13 cellular contexts compared by ENCODE assay signal in genomic region chr1:36367798-36368197, GRCh38. TPM values are rescaled to one million over a fixed set of nuclear protein-coding genes. Genes with fewer than 3 reads are reported as not detected.
DNase-seq lines count a peak whose midpoint lies in the region; ATAC-seq and TF ChIP-seq lines count a peak whose summit lies in the region.
"Had no signal": no experiment of that assay in that cellular context is flagged by ENCODE, and none has a peak within 500 bp of the region (broad histone marks: within the 10 kb centered on the region; RNA-seq: fewer than 3 reads in every experiment).

No MANE protein-coding gene starts in this region.

- H3F3A ChIP-seq in smooth muscle cell (ENCODE audit: low read depth) = peaks cover 28% of the 10 kb centered on the region

- H3K36me3 Mint-ChIP-seq in activated CD8-positive, alpha-beta memory T cell treated with anti-CD3 and anti-CD28 coated beads, Interleukin-2, amount 10 ng/mL, durations not matched to agents 7 days and 5 days = peaks cover 11% of the 10 kb centered on the region
- H3K36me3 Mint-ChIP-seq in dendritic cell treated with granulocyte-macrophage colony-stimulating factor and Interleukin-4, amounts not matched to agents 40 ng/mL and 50 ng/mL, for 4 days (ENCODE audit: low read depth) = peaks cover 42% of the 10 kb centered on the region

- H3K27me3 Mint-ChIP-seq in activated CD8-positive, alpha-beta memory T cell treated with anti-CD3 and anti-CD28 coated beads, Interleukin-2, amount 10 ng/mL, durations not matched to agents 7 days and 5 days = no peaks in the 10 kb centered on the region
- no peaks in the 10 kb centered on the region for H3K27me3 Mint-ChIP-seq in dendritic cell treated with granulocyte-macrophage colony-stimulating factor and Interleukin-4, amounts not matched to agents 40 ng/mL and 50 ng/mL, for 4 days

- intact Hi-C loops in dendritic cell treated with granulocyte-macrophage colony-stimulating factor and Interleukin-4, amounts not matched to agents 40 ng/mL and 50 ng/mL, for 4 days (cut with micrococcal nuclease) = loop anchor here (2.0 to 5.0 kb wide), 3 partner anchors 45 to 60 kb away; partner anchors contain the start of genes EVA1B and SH3D21

- TF ChIP-seq CTCF in smooth muscle cell (IDR thresholded peaks at IDR 0.05; ENCODE audit: borderline replicate concordance, insufficient read depth, poor library complexity, severe bottlenecking) = no peak

- no peaks in the 10 kb centered on the region for H3K36me3 ChIP-seq in smooth muscle cell (ENCODE audit: low read depth)
- no peaks in the 10 kb centered on the region for H3K36me3 ChIP-seq in SJCRH30

- H3K27me3 ChIP-seq in smooth muscle cell (ENCODE audit: low read depth) = no peaks in the 10 kb centered on the region
- no peaks in the 10 kb centered on the region for H3K27me3 ChIP-seq in SJCRH30

- H3K9me3 ChIP-seq in smooth muscle cell (replicated peaks; ENCODE audit: low read depth) = no peaks in the 10 kb centered on the region
- H3K9me3 ChIP-seq in SJCRH30 (replicated peaks) = no peaks in the 10 kb centered on the region

- CTCF ChIA-PET in activated CD8-positive, alpha-beta memory T cell treated with anti-CD3 and anti-CD28 coated beads, Interleukin-2, amount 10 ng/mL, durations not matched to agents 7 days and 5 days (lab: Charles Lee) = interaction anchor here (0.9 to 4.8 kb wide), 18 partner anchors 8 to 218 kb away, joined by 3 to 45 read pairs (median 4); partner anchors contain the start of genes EVA1B, SH3D21, STK40 and TRAPPC3

- no peak overlapping the region for H3K9ac ChIP-seq in smooth muscle cell (ENCODE audit: low read depth)

- H3K27ac Mint-ChIP-seq in activated CD8-positive, alpha-beta memory T cell treated with anti-CD3 and anti-CD28 coated beads, Interleukin-2, amount 10 ng/mL, durations not matched to agents 7 days and 5 days = peak overlapping the region; percentile 65
- H3K27ac Mint-ChIP-seq in dendritic cell treated with granulocyte-macrophage colony-stimulating factor and Interleukin-4, amounts not matched to agents 40 ng/mL and 50 ng/mL, for 4 days = peak overlapping the region; percentile 86

- H3K4me3 ChIP-seq in smooth muscle cell (no peak overlapping the region), SJCRH30 (no peak overlapping the region)
- H3K4me3 ChIP-seq: coronary artery had no signal

- H3K27ac ChIP-seq in smooth muscle cell (ENCODE audit: low read depth) = peak overlapping the region; percentile 96
- no peak overlapping the region for H3K27ac ChIP-seq in SJCRH30

- 41% methylated on average over 4 of the region's 4 CpGs for WGBS in smooth muscle cell (ENCODE audit: low lambda C conversion rate)

- H3K79me2 ChIP-seq in smooth muscle cell (ENCODE audit: low read depth) = peaks cover 58% of the 10 kb centered on the region

- H3K4me1 ChIP-seq in smooth muscle cell (ENCODE audit: low read depth) = peaks cover 19% of the 10 kb centered on the region
- H3K4me1 ChIP-seq in SJCRH30 = peaks cover 10% of the 10 kb centered on the region

- H3K4me2 ChIP-seq in smooth muscle cell = peak overlapping the region; percentile 43

- no peak for ATAC-seq in activated CD8-positive, alpha-beta memory T cell treated with anti-CD3 and anti-CD28 coated beads, Interleukin-2, amount 10 ng/mL, durations not matched to agents 7 days and 5 days
- ATAC-seq in GM18868 (IDR thresholded peaks at IDR 0.05; ENCODE audit: unreplicated experiment) (no peak), HG02870 (IDR thresholded peaks at IDR 0.05; ENCODE audit: unreplicated experiment) (no peak)

- DNase-seq in activated CD8-positive, alpha-beta memory T cell treated with anti-CD3 and anti-CD28 coated beads, Interleukin-2, amount 10 ng/mL, durations not matched to agents 7 days and 5 days = no peak
- DNase-seq in activated CD8-positive, alpha-beta memory T cell treated with anti-CD3 and anti-CD28 coated beads, Interleukin-2, amount 50 U/mL, for 4 hours = no peak
- DNase-seq in NCI-H510A (lab: John Stamatoyannopoulos, UW) (peak; percentile 96), smooth muscle cell (lab: John Stamatoyannopoulos, UW; ENCODE audit: unreplicated experiment) (no peak), SJCRH30 (no peak)
- DNase-seq: H7; IMR-90; NK-92 treated with Interleukin-12 subunit alpha and Interleukin-12 subunit beta, amount 100 ng/mL, for 24 hours; Right ventricle myocardium superior had no signal

- peaks cover 16% of the 10 kb centered on the region for H4K20me1 ChIP-seq in smooth muscle cell (ENCODE audit: low read depth)

- no peak overlapping the region for H3K4me3 Mint-ChIP-seq in activated CD8-positive, alpha-beta memory T cell treated with anti-CD3 and anti-CD28 coated beads, Interleukin-2, amount 10 ng/mL, durations not matched to agents 7 days and 5 days
- no peak overlapping the region for H3K4me3 Mint-ChIP-seq in dendritic cell treated with granulocyte-macrophage colony-stimulating factor and Interleukin-4, amounts not matched to agents 40 ng/mL and 50 ng/mL, for 4 days

- no peak overlapping the region for H2AFZ ChIP-seq in smooth muscle cell (ENCODE audit: low read depth)

- H3K4me1 Mint-ChIP-seq in activated CD8-positive, alpha-beta memory T cell treated with anti-CD3 and anti-CD28 coated beads, Interleukin-2, amount 10 ng/mL, durations not matched to agents 7 days and 5 days = peaks cover 53% of the 10 kb centered on the region
- peaks cover 70% of the 10 kb centered on the region for H3K4me1 Mint-ChIP-seq in dendritic cell treated with granulocyte-macrophage colony-stimulating factor and Interleukin-4, amounts not matched to agents 40 ng/mL and 50 ng/mL, for 4 days (ENCODE audit: low read depth)

- no peaks in the 10 kb centered on the region for H3K9me3 Mint-ChIP-seq in activated CD8-positive, alpha-beta memory T cell treated with anti-CD3 and anti-CD28 coated beads, Interleukin-2, amount 10 ng/mL, durations not matched to agents 7 days and 5 days (ENCODE audit: low read depth)
- no peaks in the 10 kb centered on the region for H3K9me3 Mint-ChIP-seq in dendritic cell treated with granulocyte-macrophage colony-stimulating factor and Interleukin-4, amounts not matched to agents 40 ng/mL and 50 ng/mL, for 4 days

RNA-seq across cellular contexts. Expression of gene STK40, which starts 17.9 kb away (rescaled TPM):
- total RNA-seq in activated CD8-positive, alpha-beta memory T cell treated with anti-CD3 and anti-CD28 coated beads, Interleukin-2, amount 10 ng/mL, durations not matched to agents 7 days and 5 days = 10 to 100 TPM; 67.0 to 73.2 TPM
- 7.2 and 8.4 TPM in 2 replicates for total RNA-seq in smooth muscle cell
- 18.8 and 28.3 TPM in 2 replicates for polyA plus RNA-seq in smooth muscle cell
- 30.3 and 33.7 TPM in 2 replicates for total RNA-seq in SJCRH30 (2014; rRNA removed; shearing (Covaris generic))

RNA-seq across cellular contexts. Expression of gene LSM10, which starts 29.9 kb away (rescaled TPM):
- total RNA-seq in activated CD8-positive, alpha-beta memory T cell treated with anti-CD3 and anti-CD28 coated beads, Interleukin-2, amount 10 ng/mL, durations not matched to agents 7 days and 5 days = 10 to 100 TPM; 48.9 to 63.8 TPM
- total RNA-seq in smooth muscle cell = 6.9 and 12.2 TPM in 2 replicates
- polyA plus RNA-seq in smooth muscle cell = 59.4 and 72.9 TPM in 2 replicates
- total RNA-seq in SJCRH30 (2014; rRNA removed; shearing (Covaris generic)) = 14.6 and 15.4 TPM in 2 replicates

RNA-seq across cellular contexts. Expression of gene EVA1B, which starts 44.4 kb away (rescaled TPM):
- 10 to 100 TPM; 16.4 to 23.9 TPM for total RNA-seq in activated CD8-positive, alpha-beta memory T cell treated with anti-CD3 and anti-CD28 coated beads, Interleukin-2, amount 10 ng/mL, durations not matched to agents 7 days and 5 days
- total RNA-seq in smooth muscle cell = 49.8 and 88.7 TPM in 2 replicates
- 164 and 182 TPM in 2 replicates for polyA plus RNA-seq in smooth muscle cell
- 5.8 and 6.9 TPM in 2 replicates for total RNA-seq in SJCRH30 (2014; rRNA removed; shearing (Covaris generic))
